ENCODE assay signal across 13 cellular contexts in genomic region chr2:30164131-30164925, GRCh38. TPM values are rescaled to one million over a fixed set of nuclear protein-coding genes. Genes with fewer than 3 reads are reported as not detected.
DNase-seq lines count a peak whose midpoint lies in the region; ATAC-seq and TF ChIP-seq lines count a peak whose summit lies in the region.
"Had no signal": no experiment of that assay in that cellular context is flagged by ENCODE, and none has a peak within 500 bp of the region (broad histone marks: within the 10 kb centered on the region; RNA-seq: fewer than 3 reads in every experiment).

No MANE protein-coding gene starts in this region.

- H3K27me3 Mint-ChIP-seq in activated naive CD8-positive, alpha-beta T cell treated with anti-CD3 and anti-CD28 coated beads, Interleukin-2, amount 50 U/mL, for 24 hours, result no peaks in the 10 kb centered on the region
- H3K27me3 Mint-ChIP-seq: activated CD4-positive, alpha-beta T cell treated with anti-CD3 and anti-CD28 coated beads, Interleukin-2, amount 10 ng/mL, durations not matched to agents 7 days and 5 days; naive B cell had no signal

- H3K27ac Mint-ChIP-seq in activated naive CD8-positive, alpha-beta T cell treated with anti-CD3 and anti-CD28 coated beads, Interleukin-2, amount 50 U/mL, for 24 hours, result peak overlapping the region; percentile 64
- H3K27ac Mint-ChIP-seq: activated CD4-positive, alpha-beta T cell treated with anti-CD3 and anti-CD28 coated beads, Interleukin-2, amount 10 ng/mL, durations not matched to agents 7 days and 5 days; activated naive CD4-positive, alpha-beta T cell treated with anti-CD3 and anti-CD28 coated beads, Interleukin-2, amount 50 U/mL, for 72 hours had no signal

- TF ChIP-seq POLR2A in vagina (IDR thresholded peaks at IDR 0.05), result no peak

- H3K9me3 Mint-ChIP-seq in activated naive CD8-positive, alpha-beta T cell treated with anti-CD3 and anti-CD28 coated beads, Interleukin-2, amount 50 U/mL, for 24 hours, result no peaks in the 10 kb centered on the region
- H3K9me3 Mint-ChIP-seq: activated CD4-positive, alpha-beta T cell treated with anti-CD3 and anti-CD28 coated beads, Interleukin-2, amount 10 ng/mL, durations not matched to agents 7 days and 5 days; activated naive CD4-positive, alpha-beta T cell treated with anti-CD3 and anti-CD28 coated beads, Interleukin-2, amount 50 U/mL, for 72 hours; activated T-cell treated with anti-CD3 and anti-CD28 coated beads, Interleukin-2, amount 50 U/mL, for 4 hours; naive B cell had no signal

- H3K79me2 ChIP-seq in hepatocyte, result no peaks in the 10 kb centered on the region

- ATAC-seq in left ventricle myocardium superior, result peak; percentile 8
- no peak for ATAC-seq in Right ventricle myocardium superior (ENCODE audit: poor library complexity)
- no peak for ATAC-seq in activated naive CD8-positive, alpha-beta T cell treated with anti-CD3 and anti-CD28 coated beads, Interleukin-2, amount 50 U/mL, for 24 hours
- peak; percentile 53 for ATAC-seq in thoracic aorta (ENCODE audit: insufficient number of reproducible peaks, low FRiP score, low read depth)

- peaks cover 37% of the 10 kb centered on the region for H3K4me1 Mint-ChIP-seq in activated naive CD8-positive, alpha-beta T cell treated with anti-CD3 and anti-CD28 coated beads, Interleukin-2, amount 50 U/mL, for 24 hours

- intact Hi-C loops in left ventricle myocardium superior (cut with micrococcal nuclease) (loop anchor here (10.0 kb wide), 1 partner anchor 540 kb away; no protein-coding TSS in a partner anchor), Right ventricle myocardium superior (cut with DNase I) (no loop called here), vagina (cut with DNase I) (no loop called here)

- TF ChIP-seq CTCF in hepatocyte (IDR thresholded peaks at IDR 0.05; ENCODE audit: poor library complexity) (no peak), thoracic aorta (IDR thresholded peaks at IDR 0.05) (no peak), vagina (IDR thresholded peaks at IDR 0.05) (no peak)

- no peak overlapping the region for H3K4me3 ChIP-seq in hepatocyte
- H3K4me3 ChIP-seq in thoracic aorta, result no peak overlapping the region
- H3K4me3 ChIP-seq in vagina, result no peak overlapping the region
- H3K4me3 ChIP-seq: prostate gland had no signal

- peaks cover 3% of the 10 kb centered on the region for H3K4me1 ChIP-seq in hepatocyte (ENCODE audit: insufficient read depth)
- no peaks in the 10 kb centered on the region for H3K4me1 ChIP-seq in thoracic aorta (ENCODE audit: control insufficient read depth in 1 of 2, low read depth in 2 of 2)
- H3K4me1 ChIP-seq in vagina, result peaks cover 14% of the 10 kb centered on the region
- H3K4me1 ChIP-seq: prostate gland had no signal

- H3K9me2 ChIP-seq in hepatocyte (replicated peaks; ENCODE audit: insufficient read depth), result no peaks in the 10 kb centered on the region

- H3K4me3 Mint-ChIP-seq in activated naive CD8-positive, alpha-beta T cell treated with anti-CD3 and anti-CD28 coated beads, Interleukin-2, amount 50 U/mL, for 24 hours, result no peak overlapping the region
- H3K4me3 Mint-ChIP-seq: activated CD4-positive, alpha-beta T cell treated with anti-CD3 and anti-CD28 coated beads, Interleukin-2, amount 10 ng/mL, durations not matched to agents 7 days and 5 days; activated T-cell treated with anti-CD3 and anti-CD28 coated beads, Interleukin-2, amount 50 U/mL, for 4 hours had no signal

- H3K36me3 Mint-ChIP-seq in activated naive CD8-positive, alpha-beta T cell treated with anti-CD3 and anti-CD28 coated beads, Interleukin-2, amount 50 U/mL, for 24 hours (ENCODE audit: low read depth), result peaks cover 19% of the 10 kb centered on the region
- H3K36me3 Mint-ChIP-seq: activated naive CD4-positive, alpha-beta T cell treated with anti-CD3 and anti-CD28 coated beads, Interleukin-2, amount 50 U/mL, for 72 hours had no signal

- whole genome bisulfite sequencing in hepatocyte (ENCODE audit: low lambda C conversion rate, missing lambda C conversion rate), result 36% methylated on average over 7 of the region's 7 CpGs

- H3K27ac ChIP-seq in hepatocyte (peak overlapping the region; percentile 2), thoracic aorta (peak overlapping the region; percentile 23 to 48), vagina (no peak overlapping the region)
- H3K27ac ChIP-seq: prostate gland had no signal

- H4K20me1 ChIP-seq in hepatocyte (ENCODE audit: insufficient read depth, poor library complexity, severe bottlenecking), result peaks cover 4% of the 10 kb centered on the region

- no peaks in the 10 kb centered on the region for H3K27me3 ChIP-seq in hepatocyte
- H3K27me3 ChIP-seq in thoracic aorta (replicated peaks; ENCODE audit: insufficient read depth), result no peaks in the 10 kb centered on the region
- H3K27me3 ChIP-seq in vagina, result no peaks in the 10 kb centered on the region

- DNase-seq in left ventricle myocardium superior (no peak), Right ventricle myocardium superior (no peak), hepatocyte (ENCODE audit: low spot score) (no peak), thoracic aorta (ENCODE audit: low spot score) (no peak), vagina (ENCODE audit: extremely low spot score in 2 of 2) (no peak), midbrain (lab: John Stamatoyannopoulos, UW) (no peak)
- DNase-seq in activated naive CD8-positive, alpha-beta T cell treated with anti-CD3 and anti-CD28 coated beads, Interleukin-2, amount 50 U/mL, for 24 hours, result no peak
- no peak for DNase-seq in stimulated activated naive CD4-positive, alpha-beta T cell (lab: John Stamatoyannopoulos, UW)

- H3K4me2 ChIP-seq in hepatocyte, result no peak overlapping the region

- H3K36me3 ChIP-seq in hepatocyte (replicated peaks; ENCODE audit: insufficient read depth, low read depth), result no peaks in the 10 kb centered on the region
- H3K36me3 ChIP-seq in thoracic aorta, result peaks cover 11% of the 10 kb centered on the region
- peaks cover 0 to 11% of the 10 kb centered on the region in 2 donors for H3K36me3 ChIP-seq in vagina
- H3K36me3 ChIP-seq: prostate gland had no signal

- H2AFZ ChIP-seq in hepatocyte, result no peak overlapping the region

- no peaks in the 10 kb centered on the region for H3K9me3 ChIP-seq in hepatocyte (ENCODE audit: low read depth)
- H3K9me3 ChIP-seq in thoracic aorta, result no peaks in the 10 kb centered on the region
- H3K9me3 ChIP-seq in vagina, result no peaks in the 10 kb centered on the region
- H3K9me3 ChIP-seq: prostate gland had no signal

RNA-seq across cellular contexts. Expression of gene YPEL5, which starts 17.5 kb away (rescaled TPM):
- 76.3 TPM for total RNA-seq in left ventricle myocardium superior
- total RNA-seq in Right ventricle myocardium superior, result 61.9 TPM
- 98.3 and 117 TPM in 2 replicates for total RNA-seq in hepatocyte
- polyA plus RNA-seq in hepatocyte, result 94.4 and 104 TPM in 2 replicates
- 100 to 1,000 TPM in 1 of 2 donors, 10 to 100 TPM in 1; 83.9 to 103 TPM for total RNA-seq in thoracic aorta
- 83.5 TPM for total RNA-seq in vagina

Comparison
In these comparisons a context has a peak if more than half of its experiments do, and no peak if none do; other contexts are left out.
1. ATAC-seq: peak in left ventricle myocardium superior (single experiment) and thoracic aorta (single experiment); none in Right ventricle myocardium superior (single experiment) and activated naive CD8-positive, alpha-beta T cell treated with anti-CD3 and anti-CD28 coated beads, Interleukin-2, amount 50 U/mL, for 24 hours (single experiment).